Comparison of ENCODE assay signal across 10 cellular contexts in the genomic region with DNA sequence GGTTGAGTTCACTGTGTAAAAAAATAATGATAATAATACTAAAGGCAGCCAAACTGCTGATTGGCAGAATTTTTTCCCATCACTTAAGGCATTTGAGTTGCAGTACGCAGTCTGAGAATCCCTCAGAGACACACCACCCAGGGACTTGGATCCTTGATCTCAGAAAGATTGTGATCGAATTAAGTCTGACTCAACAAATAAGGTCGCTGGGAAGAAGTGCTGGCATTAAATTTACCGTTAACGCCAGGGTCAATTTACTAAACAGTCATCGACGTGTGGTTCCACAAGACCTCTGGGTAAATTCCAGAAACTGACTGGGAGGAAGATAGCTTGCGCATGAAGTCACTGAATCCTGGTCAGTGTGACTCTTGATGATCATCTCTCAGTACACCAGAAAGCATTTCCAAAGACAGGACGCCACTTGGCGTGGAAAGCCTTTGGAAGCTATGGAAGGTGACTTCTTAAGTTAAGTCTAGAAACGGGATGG. TPM values are rescaled to one million over a fixed set of nuclear protein-coding genes. Genes with fewer than 3 reads are reported as not detected.
DNase-seq lines count a peak whose midpoint lies in the region; ATAC-seq and TF ChIP-seq lines count a peak whose summit lies in the region.
"Had no signal": no experiment of that assay in that cellular context is flagged by ENCODE, and none has a peak within 500 bp of the region (broad histone marks: within the 10 kb centered on the region; RNA-seq: fewer than 3 reads in every experiment).

No MANE protein-coding gene starts in this region.

- no peaks in the 10 kb centered on the region for H3K9me3 ChIP-seq in gastroesophageal sphincter

- ATAC-seq in SK-N-SH treated with all-trans-retinoic acid at 6 μM for 48 hours = peak; percentile 83
- peak; percentile 68 for ATAC-seq in gastroesophageal sphincter
- ATAC-seq: natural killer cell had no signal

- TF ChIP-seq POLR2A in gastroesophageal sphincter (IDR thresholded peaks at IDR 0.05) = no peak

- TF ChIP-seq CTCF in gastroesophageal sphincter (IDR thresholded peaks at IDR 0.05) (no peak), retinal pigment epithelial cell (conservative IDR thresholded peaks at IDR 0.05; ENCODE audit: low read depth, low read length) (no peak)

- no peak for TF ChIP-seq EP300 in gastroesophageal sphincter (IDR thresholded peaks at IDR 0.05)

- peaks cover 4% of the 10 kb centered on the region for H3K27me3 ChIP-seq in gastroesophageal sphincter

- H3K4me1 ChIP-seq in gastroesophageal sphincter = no peaks in the 10 kb centered on the region

- no peak overlapping the region for H3K27ac ChIP-seq in gastroesophageal sphincter

- H3K4me3 ChIP-seq in gastroesophageal sphincter (no peak overlapping the region), retinal pigment epithelial cell (ENCODE audit: low read length) (no peak overlapping the region)

- DNase-seq in EL (peak; percentile 99), retinal pigment epithelial cell (ENCODE audit: low read depth) (peak; percentile 90), NCI-H774 (lab: John Stamatoyannopoulos, UW) (no peak), DMS153 treated with DMSO at 0.1 percent for 48 hours (lab: John Stamatoyannopoulos, UW; ENCODE audit: unreplicated experiment) (no peak), RPMI8226 (no peak)
- DNase-seq in activated CD4-positive, alpha-beta T cell treated with anti-CD3 and anti-CD28 coated beads for 48 hours = no peak
- DNase-seq: natural killer cell; stimulated activated naive CD4-positive, alpha-beta T cell had no signal

- no peaks in the 10 kb centered on the region for H3K36me3 ChIP-seq in gastroesophageal sphincter

- WGBS in gastroesophageal sphincter (ENCODE audit: low coverage in 1 of 2), 2 donors = 71 to 76% methylated on average over 4 to 11 of the region's 11 CpGs

TF ChIP-seq in SK-N-SH treated with all-trans-retinoic acid at 6 μM for 48 hours, 23 proteins besides CTCF, POLR2A, EP300 and RAD21:
- TF ChIP-seq BACH2 (CRISPR knock-in tag; IDR thresholded peaks at IDR 0.05; ENCODE audit: borderline replicate concordance) = no peak
- TF ChIP-seq, protein P1, sequence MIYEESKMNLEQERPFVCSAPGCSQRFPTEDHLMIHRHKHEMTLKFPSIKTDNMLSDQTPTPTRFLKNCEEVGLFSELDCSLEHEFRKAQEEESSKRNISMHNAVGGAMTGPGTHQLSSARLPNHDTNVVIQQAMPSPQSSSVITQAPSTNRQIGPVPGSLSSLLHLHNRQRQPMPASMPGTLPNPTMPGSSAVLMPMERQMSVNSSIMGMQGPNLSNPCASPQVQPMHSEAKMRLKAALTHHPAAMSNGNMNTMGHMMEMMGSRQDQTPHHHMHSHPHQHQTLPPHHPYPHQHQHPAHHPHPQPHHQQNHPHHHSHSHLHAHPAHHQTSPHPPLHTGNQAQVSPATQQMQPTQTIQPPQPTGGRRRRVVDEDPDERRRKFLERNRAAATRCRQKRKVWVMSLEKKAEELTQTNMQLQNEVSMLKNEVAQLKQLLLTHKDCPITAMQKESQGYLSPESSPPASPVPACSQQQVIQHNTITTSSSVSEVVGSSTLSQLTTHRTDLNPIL (CRISPR knock-in tag; IDR thresholded peaks at IDR 0.05; ENCODE audit: low read depth) = peak; percentile 65; the same call in 1 of the 2 replicates
- TF ChIP-seq ARNTL (CRISPR knock-in tag; IDR thresholded peaks at IDR 0.05; ENCODE audit: borderline replicate concordance, low read depth) = no peak
- TF ChIP-seq, protein P2, sequence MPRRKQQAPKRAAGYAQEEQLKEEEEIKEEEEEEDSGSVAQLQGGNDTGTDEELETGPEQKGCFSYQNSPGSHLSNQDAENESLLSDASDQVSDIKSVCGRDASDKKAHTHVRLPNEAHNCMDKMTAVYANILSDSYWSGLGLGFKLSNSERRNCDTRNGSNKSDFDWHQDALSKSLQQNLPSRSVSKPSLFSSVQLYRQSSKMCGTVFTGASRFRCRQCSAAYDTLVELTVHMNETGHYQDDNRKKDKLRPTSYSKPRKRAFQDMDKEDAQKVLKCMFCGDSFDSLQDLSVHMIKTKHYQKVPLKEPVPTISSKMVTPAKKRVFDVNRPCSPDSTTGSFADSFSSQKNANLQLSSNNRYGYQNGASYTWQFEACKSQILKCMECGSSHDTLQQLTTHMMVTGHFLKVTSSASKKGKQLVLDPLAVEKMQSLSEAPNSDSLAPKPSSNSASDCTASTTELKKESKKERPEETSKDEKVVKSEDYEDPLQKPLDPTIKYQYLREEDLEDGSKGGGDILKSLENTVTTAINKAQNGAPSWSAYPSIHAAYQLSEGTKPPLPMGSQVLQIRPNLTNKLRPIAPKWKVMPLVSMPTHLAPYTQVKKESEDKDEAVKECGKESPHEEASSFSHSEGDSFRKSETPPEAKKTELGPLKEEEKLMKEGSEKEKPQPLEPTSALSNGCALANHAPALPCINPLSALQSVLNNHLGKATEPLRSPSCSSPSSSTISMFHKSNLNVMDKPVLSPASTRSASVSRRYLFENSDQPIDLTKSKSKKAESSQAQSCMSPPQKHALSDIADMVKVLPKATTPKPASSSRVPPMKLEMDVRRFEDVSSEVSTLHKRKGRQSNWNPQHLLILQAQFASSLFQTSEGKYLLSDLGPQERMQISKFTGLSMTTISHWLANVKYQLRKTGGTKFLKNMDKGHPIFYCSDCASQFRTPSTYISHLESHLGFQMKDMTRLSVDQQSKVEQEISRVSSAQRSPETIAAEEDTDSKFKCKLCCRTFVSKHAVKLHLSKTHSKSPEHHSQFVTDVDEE (CRISPR knock-in tag; IDR thresholded peaks at IDR 0.05) = no peak
- TF ChIP-seq, protein P3, sequence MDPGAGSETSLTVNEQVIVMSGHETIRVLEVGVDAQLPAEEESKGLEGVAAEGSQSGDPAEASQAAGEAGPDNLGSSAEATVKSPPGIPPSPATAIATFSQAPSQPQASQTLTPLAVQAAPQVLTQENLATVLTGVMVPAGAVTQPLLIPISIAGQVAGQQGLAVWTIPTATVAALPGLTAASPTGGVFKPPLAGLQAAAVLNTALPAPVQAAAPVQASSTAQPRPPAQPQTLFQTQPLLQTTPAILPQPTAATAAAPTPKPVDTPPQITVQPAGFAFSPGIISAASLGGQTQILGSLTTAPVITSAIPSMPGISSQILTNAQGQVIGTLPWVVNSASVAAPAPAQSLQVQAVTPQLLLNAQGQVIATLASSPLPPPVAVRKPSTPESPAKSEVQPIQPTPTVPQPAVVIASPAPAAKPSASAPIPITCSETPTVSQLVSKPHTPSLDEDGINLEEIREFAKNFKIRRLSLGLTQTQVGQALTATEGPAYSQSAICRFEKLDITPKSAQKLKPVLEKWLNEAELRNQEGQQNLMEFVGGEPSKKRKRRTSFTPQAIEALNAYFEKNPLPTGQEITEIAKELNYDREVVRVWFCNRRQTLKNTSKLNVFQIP (CRISPR knock-in tag; IDR thresholded peaks at IDR 0.05; ENCODE audit: borderline replicate concordance, low read depth) = no peak
- TF ChIP-seq OSR1 (CRISPR knock-in tag; IDR thresholded peaks at IDR 0.05) = no peak
- no peak; the same call in 1 of the 2 replicates for TF ChIP-seq RARB (CRISPR knock-in tag; IDR thresholded peaks at IDR 0.05)
- TF ChIP-seq TOX (CRISPR knock-in tag; IDR thresholded peaks at IDR 0.05; ENCODE audit: borderline replicate concordance) = peak; percentile 70
- TF ChIP-seq ZNF565 (CRISPR knock-in tag; conservative IDR thresholded peaks at IDR 0.05; ENCODE audit: low read depth) = no peak
- TF ChIP-seq, protein P4, sequence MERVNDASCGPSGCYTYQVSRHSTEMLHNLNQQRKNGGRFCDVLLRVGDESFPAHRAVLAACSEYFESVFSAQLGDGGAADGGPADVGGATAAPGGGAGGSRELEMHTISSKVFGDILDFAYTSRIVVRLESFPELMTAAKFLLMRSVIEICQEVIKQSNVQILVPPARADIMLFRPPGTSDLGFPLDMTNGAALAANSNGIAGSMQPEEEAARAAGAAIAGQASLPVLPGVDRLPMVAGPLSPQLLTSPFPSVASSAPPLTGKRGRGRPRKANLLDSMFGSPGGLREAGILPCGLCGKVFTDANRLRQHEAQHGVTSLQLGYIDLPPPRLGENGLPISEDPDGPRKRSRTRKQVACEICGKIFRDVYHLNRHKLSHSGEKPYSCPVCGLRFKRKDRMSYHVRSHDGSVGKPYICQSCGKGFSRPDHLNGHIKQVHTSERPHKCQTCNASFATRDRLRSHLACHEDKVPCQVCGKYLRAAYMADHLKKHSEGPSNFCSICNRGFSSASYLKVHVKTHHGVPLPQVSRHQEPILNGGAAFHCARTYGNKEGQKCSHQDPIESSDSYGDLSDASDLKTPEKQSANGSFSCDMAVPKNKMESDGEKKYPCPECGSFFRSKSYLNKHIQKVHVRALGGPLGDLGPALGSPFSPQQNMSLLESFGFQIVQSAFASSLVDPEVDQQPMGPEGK (CRISPR knock-in tag; IDR thresholded peaks at IDR 0.05; ENCODE audit: borderline replicate concordance) = peak; percentile 78; the same call in 1 of the 2 replicates
- no peak for TF ChIP-seq ESRRG (CRISPR knock-in tag; IDR thresholded peaks at IDR 0.05)
- TF ChIP-seq GLIS3 (CRISPR knock-in tag; IDR thresholded peaks at IDR 0.05) = no peak
- TF ChIP-seq TCF4 (CRISPR knock-in tag; IDR thresholded peaks at IDR 0.05; ENCODE audit: borderline replicate concordance) = no peak
- peak; percentile 93 for TF ChIP-seq ISL1 (CRISPR knock-in tag; IDR thresholded peaks at IDR 0.05)
- TF ChIP-seq, protein P5, sequence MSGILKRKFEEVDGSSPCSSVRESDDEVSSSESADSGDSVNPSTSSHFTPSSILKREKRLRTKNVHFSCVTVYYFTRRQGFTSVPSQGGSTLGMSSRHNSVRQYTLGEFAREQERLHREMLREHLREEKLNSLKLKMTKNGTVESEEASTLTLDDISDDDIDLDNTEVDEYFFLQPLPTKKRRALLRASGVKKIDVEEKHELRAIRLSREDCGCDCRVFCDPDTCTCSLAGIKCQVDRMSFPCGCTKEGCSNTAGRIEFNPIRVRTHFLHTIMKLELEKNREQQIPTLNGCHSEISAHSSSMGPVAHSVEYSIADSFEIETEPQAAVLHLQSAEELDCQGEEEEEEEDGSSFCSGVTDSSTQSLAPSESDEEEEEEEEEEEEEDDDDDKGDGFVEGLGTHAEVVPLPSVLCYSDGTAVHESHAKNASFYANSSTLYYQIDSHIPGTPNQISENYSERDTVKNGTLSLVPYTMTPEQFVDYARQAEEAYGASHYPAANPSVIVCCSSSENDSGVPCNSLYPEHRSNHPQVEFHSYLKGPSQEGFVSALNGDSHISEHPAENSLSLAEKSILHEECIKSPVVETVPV (CRISPR knock-in tag; IDR thresholded peaks at IDR 0.05) = no peak
- no peak for TF ChIP-seq ZFP3 (CRISPR knock-in tag; IDR thresholded peaks at IDR 0.05)
- TF ChIP-seq ZC3H10 (CRISPR knock-in tag; IDR thresholded peaks at IDR 0.05) = peak; percentile 56; the same call in 1 of the 2 replicates

RNA-seq across cellular contexts. Expression of a gene that starts 48.3 kb away (rescaled TPM):
- total RNA-seq in gastroesophageal sphincter = 10 to 100 TPM in 3 of 4 donors, 1 to 10 TPM in 1; 8.5 to 36.4 (median 16.7) TPM
- total RNA-seq: natural killer cell had no signal

Comparison
In these comparisons a context has a peak if more than half of its experiments do, and no peak if none do; other contexts are left out.
1. DNase-seq: peak in EL (single experiment) and retinal pigment epithelial cell (single experiment); none in activated CD4-positive, alpha-beta T cell treated with anti-CD3 and anti-CD28 coated beads for 48 hours (single experiment), NCI-H774 (single experiment), DMS153 treated with DMSO at 0.1 percent for 48 hours (single experiment) and RPMI8226 (single experiment).